ENCODE assay signal across 22 cellular contexts in the genomic region with DNA sequence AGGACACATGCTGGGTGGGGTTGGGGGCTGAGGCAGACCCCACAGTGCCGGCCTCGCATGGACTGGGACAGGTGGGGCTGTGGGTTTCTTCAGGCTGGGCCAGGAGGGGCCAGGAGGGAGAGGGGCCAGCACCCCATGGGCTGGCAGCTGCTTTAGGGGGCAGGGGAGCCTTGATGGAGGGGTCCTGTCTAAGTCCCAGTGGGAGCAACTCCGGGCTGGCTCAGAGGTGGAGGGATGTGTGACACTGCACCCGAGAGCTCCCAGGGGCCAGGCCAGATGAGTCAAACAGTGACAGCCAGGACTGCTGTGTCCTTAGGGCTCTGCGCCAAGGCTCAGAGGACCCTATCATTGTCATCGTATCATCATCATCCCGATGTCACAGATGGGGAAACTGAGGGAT.
"Had no signal": no experiment of that assay in that cellular context is flagged by ENCODE, and none has a peak within 500 bp of the region (broad histone marks: within the 10 kb centered on the region; RNA-seq: fewer than 3 reads in every experiment).

No MANE protein-coding gene starts in this region.

- H3K36me3 ChIP-seq: adrenal gland, breast epithelium, gastroesophageal sphincter, heart left ventricle, left lung, neural progenitor cell, ovary, sigmoid colon, thyroid gland had no signal

- H3K27ac ChIP-seq: adrenal gland, breast epithelium, gastroesophageal sphincter, heart left ventricle, left lung, neural progenitor cell, ovary, sigmoid colon had no signal

- H3K4me3 ChIP-seq: adrenal gland, breast epithelium, gastroesophageal sphincter, heart left ventricle, left lung, mucosa of descending colon, neural progenitor cell, ovary, sigmoid colon, thyroid gland had no signal

- H3K9me3 ChIP-seq: adrenal gland, breast epithelium, mucosa of descending colon, ovary, thyroid gland had no signal

- H3K27me3 ChIP-seq: adrenal gland, ovary, thyroid gland had no signal

- FAIRE-seq: astrocyte, endometrium had no signal

- H2AFZ ChIP-seq: neural progenitor cell had no signal

- ATAC-seq: activated naive CD4-positive, alpha-beta T cell treated with anti-CD3 and anti-CD28 coated beads, Interleukin-2, amount 50 U/mL, for 72 hours; gastroesophageal sphincter; heart left ventricle; left lung; mucosa of descending colon; naive thymus-derived CD4-positive, alpha-beta T cell had no signal

- H3K27ac Mint-ChIP-seq: activated naive CD4-positive, alpha-beta T cell treated with anti-CD3 and anti-CD28 coated beads, Interleukin-2, amount 50 U/mL, for 72 hours; naive thymus-derived CD4-positive, alpha-beta T cell; neural progenitor cell; T-helper 1 cell treated with Interleukin-12 subunit alpha and Interleukin-12 subunit beta and Interleukin-4 antibody, amounts not matched to agents 30 μg/mL and 1 μg/mL, for 36 hours had no signal

- H3K9ac ChIP-seq: neural progenitor cell had no signal

- H3K9me3 Mint-ChIP-seq: activated naive CD4-positive, alpha-beta T cell treated with anti-CD3 and anti-CD28 coated beads, Interleukin-2, amount 50 U/mL, for 72 hours had no signal

- H3K36me3 Mint-ChIP-seq: naive thymus-derived CD4-positive, alpha-beta T cell; neural progenitor cell had no signal

- H3K4me2 ChIP-seq: neural progenitor cell had no signal

- H3K4me3 Mint-ChIP-seq: neural progenitor cell; T-helper 1 cell treated with Interleukin-12 subunit alpha and Interleukin-12 subunit beta and Interleukin-4 antibody, amounts not matched to agents 30 μg/mL and 1 μg/mL, for 36 hours had no signal

- DNase-seq: activated CD4-positive, CD25-positive, alpha-beta regulatory T cell treated with anti-CD3 and anti-CD28 coated beads, Interleukin-2, amount 50 U/mL, for 72 hours; activated CD8-positive, alpha-beta memory T cell treated with anti-CD3 and anti-CD28 coated beads for 24 hours; activated gamma-delta T cell; adrenal gland; cerebellar nuclear complex; cortex of kidney; mesenchymal stem cell; naive thymus-derived CD4-positive, alpha-beta T cell; ovary; sigmoid colon; stimulated activated naive CD4-positive, alpha-beta T cell treated with Interleukin-2 at 50 U/mL for 16 hours had no signal
